In the genomic region with DNA sequence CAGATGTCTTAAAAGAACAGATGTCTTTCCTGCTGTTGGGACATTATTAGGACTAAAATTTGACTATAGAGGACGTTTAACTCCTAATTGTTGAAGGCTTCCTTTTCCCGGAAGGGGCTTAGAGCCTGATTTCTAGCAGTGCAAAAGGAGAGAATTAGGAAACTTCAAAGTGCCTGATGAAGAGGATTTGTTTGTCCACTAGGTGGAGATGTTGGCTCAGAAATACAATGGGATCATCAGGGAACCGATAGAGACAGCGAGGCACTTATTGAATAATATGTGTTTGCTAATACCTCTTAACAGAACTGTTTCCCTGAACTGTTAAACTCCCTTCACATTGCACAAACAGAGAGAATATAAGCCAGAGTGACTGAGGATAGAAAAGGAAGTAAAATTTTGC, we compare ENCODE assay signal across 8 cellular contexts.
A peak's percentile ranks its signal among the peaks of the same experiment; 100 is the strongest.
DNase-seq lines count a peak whose midpoint lies in the region; ATAC-seq and TF ChIP-seq lines count a peak whose summit lies in the region.
"Had no signal": no experiment of that assay in that cellular context is flagged by ENCODE, and none has a peak within 500 bp of the region (broad histone marks: within the 10 kb centered on the region; RNA-seq: fewer than 3 reads in every experiment).

No MANE protein-coding gene starts in this region.

- H3K9me3 Mint-ChIP-seq in osteocyte (ENCODE audit: unreplicated experiment): no peaks in the 10 kb centered on the region

- H3K27ac Mint-ChIP-seq in osteocyte (ENCODE audit: unreplicated experiment): no peak overlapping the region

- peak; percentile 49 for TF ChIP-seq CTCF in GM12864 (IDR thresholded peaks at IDR 0.05; ENCODE audit: low read depth, low read length, missing control alignments)
- TF ChIP-seq CTCF in LNCAP (IDR thresholded peaks at IDR 0.05): peak; percentile 47
- no peak for TF ChIP-seq CTCF in osteocyte (IDR thresholded peaks at IDR 0.05)

- no peak overlapping the region for H3K4me3 ChIP-seq in GM12864 (ENCODE audit: low read depth, low read length)
- H3K4me3 ChIP-seq: hepatocyte had no signal

- ATAC-seq in GM19455 (IDR thresholded peaks at IDR 0.05; ENCODE audit: unreplicated experiment): no peak

- H3K36me3 Mint-ChIP-seq in osteocyte (ENCODE audit: unreplicated experiment): no peaks in the 10 kb centered on the region

- H3K27me3 Mint-ChIP-seq in osteocyte (ENCODE audit: unreplicated experiment): no peaks in the 10 kb centered on the region

- DNase-seq in GM12864 (ENCODE audit: low read depth) (peak; percentile 19), dermis blood vessel endothelial cell (peak; percentile 65), renal cortical epithelial cell (ENCODE audit: low read depth) (peak; percentile 52), osteocyte (ENCODE audit: extremely low spot score, unreplicated experiment) (no peak)
- DNase-seq in stimulated activated CD8-positive, alpha-beta memory T cell treated with anti-CD3 and anti-CD28 coated beads, Interleukin-4, amount 100 ng/mL, for 48 hours: no peak

- H3K4me3 Mint-ChIP-seq in osteocyte (ENCODE audit: unreplicated experiment): no peak overlapping the region

- H3K4me1 Mint-ChIP-seq in osteocyte (ENCODE audit: unreplicated experiment): no peaks in the 10 kb centered on the region

Comparison
In these comparisons a context has a peak if more than half of its experiments do, and no peak if none do; other contexts are left out.
1. DNase-seq: peak in GM12864 (single experiment), dermis blood vessel endothelial cell (single experiment) and renal cortical epithelial cell (single experiment); none in osteocyte (single experiment) and stimulated activated CD8-positive, alpha-beta memory T cell treated with anti-CD3 and anti-CD28 coated beads, Interleukin-4, amount 100 ng/mL, for 48 hours (single experiment).